7 cellular contexts compared by ENCODE assay signal in the genomic region with DNA sequence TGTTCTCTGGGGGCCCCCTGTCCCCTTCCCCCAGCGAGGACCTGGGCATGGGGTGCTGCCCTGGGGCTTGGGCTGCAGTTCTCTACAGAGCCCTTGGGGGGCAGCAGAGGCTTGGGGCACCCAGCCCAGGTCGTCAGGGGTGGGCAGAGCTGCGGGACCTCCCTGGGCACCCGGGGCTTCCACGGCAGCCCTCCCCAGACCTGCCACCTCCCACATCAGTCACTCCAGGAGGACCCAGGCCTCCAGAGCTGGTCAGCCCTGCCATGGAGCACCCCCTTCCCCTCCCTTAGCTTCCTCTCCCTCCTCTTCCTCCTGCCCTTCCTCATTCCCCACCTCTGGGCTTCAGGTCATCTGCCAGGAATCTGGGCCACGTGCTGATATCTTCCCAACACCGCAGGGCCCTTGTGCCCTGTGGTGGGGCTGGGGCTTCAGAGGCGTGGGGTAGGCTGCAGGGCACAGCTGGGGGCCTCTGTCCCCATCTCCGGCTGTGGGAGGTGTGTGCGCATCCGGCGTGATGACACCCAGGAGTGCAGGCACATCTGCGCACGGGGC. TPM values are rescaled to one million over a fixed set of nuclear protein-coding genes. Genes with fewer than 3 reads are reported as not detected.
DNase-seq lines count a peak whose midpoint lies in the region; ATAC-seq, FAIRE-seq and TF ChIP-seq lines count a peak whose summit lies in the region.

No MANE protein-coding gene starts in this region.

- intact Hi-C loops in PC-3 (cut with micrococcal nuclease), result no loop called here

- no peaks in the 10 kb centered on the region for H3K9me2 ChIP-seq in PC-3 (replicated peaks; ENCODE audit: low read length)

- POLR2A ChIA-PET in PC-3 (lab: Charles Lee; ENCODE audit: unreplicated experiment), result no interaction called here

- peaks cover 38% of the 10 kb centered on the region for H3K79me2 ChIP-seq in PC-3 (ENCODE audit: low read length)

- H2AFZ ChIP-seq in PC-3 (ENCODE audit: low read length), result no peak overlapping the region

- H4K20me1 ChIP-seq in PC-3 (ENCODE audit: low read length), result no peaks in the 10 kb centered on the region; the same call in 1 of the 2 replicates

- FAIRE-seq in GM18507 (lab: Jason Lieb, UNC), result peak; percentile 56

- no peak overlapping the region for H3K4me2 ChIP-seq in PC-3 (ENCODE audit: low read length)

- peak; percentile 63 for DNase-seq in GM18507 (ENCODE audit: extremely low spot score, insufficient read length, low read depth)
- no peak for DNase-seq in PC-3
- peak; percentile 31 for DNase-seq in activated gamma-delta T cell (lab: John Stamatoyannopoulos, UW)
- DNase-seq in cardiac muscle cell (ENCODE audit: low read depth in 1 of 2, low spot score in 1 of 2), result peak in 1 of 2 donors; percentile 61
- DNase-seq in stimulated activated CD4-positive, alpha-beta T cell treated with anti-CD3 and anti-CD28 coated beads, Interleukin-12 subunit alpha, Interleukin-12 subunit beta, amount 100 ng/mL, for 48 hours (ENCODE audit: low read depth in 2 of 3, low spot score in 1 of 3), result peak in 2 of 3 donors; percentile 56 to 70
- DNase-seq in A172 (ENCODE audit: low spot score), result no peak

- H3K4me1 ChIP-seq in PC-3 (ENCODE audit: insufficient read depth, low read length), result peaks cover 32% of the 10 kb centered on the region
- peaks cover 35% of the 10 kb centered on the region for H3K4me1 ChIP-seq in cardiac muscle cell (ENCODE audit: low read depth)

- BruUV-seq in PC-3 (replicated peaks; lab: Mats Ljungman, UMichigan), result no TSS peak

- ATAC-seq in PC-3, result no peak
- ATAC-seq in HG03354 (IDR thresholded peaks at IDR 0.05; ENCODE audit: poor library complexity, severe bottlenecking, unreplicated experiment), result no peak

- H3K9me3 ChIP-seq in PC-3 (ENCODE audit: low read length), result no peaks in the 10 kb centered on the region
- no peaks in the 10 kb centered on the region for H3K9me3 ChIP-seq in cardiac muscle cell (ENCODE audit: low read depth)

- H3K4me3 ChIP-seq in PC-3 (ENCODE audit: low read length), result no peak overlapping the region
- no peak overlapping the region for H3K4me3 ChIP-seq in cardiac muscle cell

- H3K36me3 ChIP-seq in PC-3 (ENCODE audit: low read depth, low read length), result no peaks in the 10 kb centered on the region; the same call in 1 of the 2 replicates
- H3K36me3 ChIP-seq in cardiac muscle cell, result no peaks in the 10 kb centered on the region

- H3K27ac ChIP-seq in PC-3 (ENCODE audit: low read length) (no peak overlapping the region), cardiac muscle cell (no peak overlapping the region)

- H3K27me3 ChIP-seq in PC-3 (ENCODE audit: low read length) (no peaks in the 10 kb centered on the region), cardiac muscle cell (no peaks in the 10 kb centered on the region)

- peak; percentile 75 for TF ChIP-seq CTCF in PC-3 (conservative IDR thresholded peaks at IDR 0.05; ENCODE audit: low read depth, low read length)
- TF ChIP-seq CTCF in cardiac muscle cell (IDR thresholded peaks at IDR 0.05; ENCODE audit: low read depth, low read length), result peak; percentile 87

- no peaks in the 10 kb centered on the region for H3F3A ChIP-seq in PC-3 (ENCODE audit: low read length, unreplicated experiment)

- no peak overlapping the region for H3K9ac ChIP-seq in PC-3 (ENCODE audit: low read length)

- CTCF ChIA-PET in PC-3 (lab: Charles Lee), result no interaction called here

RNA-seq across cellular contexts. Expression of gene TSPAN4, which starts 5.8 kb away (rescaled TPM):
- total RNA-seq in PC-3 (2014; rRNA removed) (121 and 138 TPM in 2 replicates), cardiac muscle cell (85.3 and 140 TPM in 2 replicates)
- 79.1 and 125 TPM in 2 replicates for polyA plus RNA-seq in cardiac muscle cell
- 195 and 210 TPM in 2 replicates for total RNA-seq in A172 (2014; rRNA removed; shearing (Covaris generic))

RNA-seq across cellular contexts. Expression of gene POLR2L, which starts 6.1 kb away (rescaled TPM):
- total RNA-seq in PC-3 (2014; rRNA removed) (661 and 1,148 TPM in 2 replicates), cardiac muscle cell (67.3 and 152 TPM in 2 replicates)
- polyA plus RNA-seq in cardiac muscle cell, result 317 and 482 TPM in 2 replicates
- total RNA-seq in A172 (2014; rRNA removed; shearing (Covaris generic)), result 132 and 157 TPM in 2 replicates

RNA-seq across cellular contexts. Expression of gene CD151, which starts 15.7 kb away (rescaled TPM):
- 469 and 490 TPM in 2 replicates for total RNA-seq in PC-3 (2014; rRNA removed)
- total RNA-seq in cardiac muscle cell, result 146 and 177 TPM in 2 replicates
- polyA plus RNA-seq in cardiac muscle cell, result 210 and 290 TPM in 2 replicates
- total RNA-seq in A172 (2014; rRNA removed; shearing (Covaris generic)), result 892 and 998 TPM in 2 replicates

RNA-seq across cellular contexts. Expression of gene CRACR2B, which starts 20.7 kb away (rescaled TPM):
- total RNA-seq in PC-3 (2014; rRNA removed), result 10.6 and 19.8 TPM in 2 replicates
- total RNA-seq in cardiac muscle cell, result 43.9 and 91.0 TPM in 2 replicates
- polyA plus RNA-seq in cardiac muscle cell, result 84.5 and 113 TPM in 2 replicates
- total RNA-seq in A172 (2014; rRNA removed; shearing (Covaris generic)), result not detected in 2 replicates

RNA-seq across cellular contexts. Expression of gene PNPLA2, which starts 29.7 kb away (rescaled TPM):
- total RNA-seq in PC-3 (2014; rRNA removed) (40.2 and 41.4 TPM in 2 replicates), cardiac muscle cell (59.9 and 99.9 TPM in 2 replicates)
- polyA plus RNA-seq in cardiac muscle cell, result 81.6 and 91.1 TPM in 2 replicates
- 17.0 and 33.8 TPM in 2 replicates for total RNA-seq in A172 (2014; rRNA removed; shearing (Covaris generic))

Comparison
In these comparisons a context has a peak if more than half of its experiments do, and no peak if none do; other contexts are left out.
1. DNase-seq: peak in GM18507 (single experiment), activated gamma-delta T cell (single experiment) and stimulated activated CD4-positive, alpha-beta T cell treated with anti-CD3 and anti-CD28 coated beads, Interleukin-12 subunit alpha, Interleukin-12 subunit beta, amount 100 ng/mL, for 48 hours (2 of 3); none in PC-3 (single experiment) and A172 (single experiment).